ENCODE assay signal across 18 cellular contexts in genomic region chr1:117633423-117633822, GRCh38. TPM values are rescaled to one million over a fixed set of nuclear protein-coding genes. Genes with fewer than 3 reads are reported as not detected.
A peak's percentile ranks its signal among the peaks of the same experiment; 100 is the strongest.
DNase-seq lines count a peak whose midpoint lies in the region; ATAC-seq and TF ChIP-seq lines count a peak whose summit lies in the region.
"Had no signal": no experiment of that assay in that cellular context is flagged by ENCODE, and none has a peak within 500 bp of the region (broad histone marks: within the 10 kb centered on the region; RNA-seq: fewer than 3 reads in every experiment).

No MANE protein-coding gene starts in this region.

- no peak overlapping the region for H3K27ac Mint-ChIP-seq in activated B cell treated with CpG ODN at 0.5 μM for 24 hours
- H3K27ac Mint-ChIP-seq in stimulated activated effector memory CD8-positive, alpha-beta T cell treated with anti-CD3 and anti-CD28 coated beads, Interleukin-12 subunit alpha, Interleukin-12 subunit beta, amount 100 ng/mL, for 72 hours = no peak overlapping the region
- H3K27ac Mint-ChIP-seq: activated T-helper 1 cell treated with anti-CD3 and anti-CD28 coated beads, Interleukin-12 subunit alpha, Interleukin-12 subunit beta, Interleukin-2, Interleukin-4 antibody, amounts not matched to agents 30 ng/mL and 10 ng/mL and 1 ng/mL, durations not matched to agents 14 hours and 24 hours and 36 hours had no signal

- peak; percentile 35 for DNase-seq in activated CD8-positive, alpha-beta memory T cell treated with anti-CD3 and anti-CD28 coated beads, Interleukin-2, amount 50 U/mL, for 48 hours
- no peak for DNase-seq in activated CD8-positive, alpha-beta memory T cell treated with anti-CD3 and anti-CD28 coated beads, Interleukin-2, amount 50 U/mL, for 4 hours
- no peak for DNase-seq in activated B cell treated with CpG ODN at 0.5 μM for 24 hours
- peak; percentile 91 to 95 (median 93) for DNase-seq in right lobe of liver
- no peak for DNase-seq in stimulated activated effector memory CD8-positive, alpha-beta T cell treated with anti-CD3 and anti-CD28 coated beads, Interleukin-12 subunit alpha, Interleukin-12 subunit beta, amount 100 ng/mL, for 72 hours (ENCODE audit: low spot score in 2 of 2)
- no peak for DNase-seq in GM19238 (ENCODE audit: insufficient read length, low spot score)
- no peak for DNase-seq in OCI-M2 (lab: John Stamatoyannopoulos, UW; ENCODE audit: unreplicated experiment)
- DNase-seq: CD4-positive, alpha-beta T cell; central memory CD4-positive, alpha-beta T cell; DND-41; effector memory CD8-positive, alpha-beta T cell; Karpas-422; NCI-H146; stimulated activated CD4-positive, alpha-beta T cell treated with anti-CD3 and anti-CD28 coated beads, Interleukin-15, amount 100 ng/mL, for 24 hours had no signal

- H3K4me3 Mint-ChIP-seq in activated B cell treated with CpG ODN at 0.5 μM for 24 hours = peak overlapping the region; percentile 4
- no peak overlapping the region for H3K4me3 Mint-ChIP-seq in stimulated activated effector memory CD8-positive, alpha-beta T cell treated with anti-CD3 and anti-CD28 coated beads, Interleukin-12 subunit alpha, Interleukin-12 subunit beta, amount 100 ng/mL, for 72 hours
- H3K4me3 Mint-ChIP-seq: activated T-helper 1 cell treated with anti-CD3 and anti-CD28 coated beads, Interleukin-12 subunit alpha, Interleukin-12 subunit beta, Interleukin-2, Interleukin-4 antibody, amounts not matched to agents 30 ng/mL and 10 ng/mL and 1 ng/mL, durations not matched to agents 14 hours and 24 hours and 36 hours; CD4-positive, alpha-beta T cell had no signal

- peaks cover 96% of the 10 kb centered on the region for H3K4me1 Mint-ChIP-seq in activated B cell treated with CpG ODN at 0.5 μM for 24 hours
- peaks cover 75% of the 10 kb centered on the region for H3K4me1 Mint-ChIP-seq in stimulated activated effector memory CD8-positive, alpha-beta T cell treated with anti-CD3 and anti-CD28 coated beads, Interleukin-12 subunit alpha, Interleukin-12 subunit beta, amount 100 ng/mL, for 72 hours

- peaks cover 0 to 43% (median 19%) of the 10 kb centered on the region in 4 donors for H3K4me1 ChIP-seq in right lobe of liver

- H3K9me3 ChIP-seq in right lobe of liver = no peaks in the 10 kb centered on the region

- CTCF ChIA-PET in activated B cell treated with CpG ODN at 0.5 μM for 24 hours (lab: Charles Lee) = interaction anchor here (1.0 to 1.2 kb wide), 2 partner anchors 39 to 41 kb away, joined by 3 to 4 read pairs; no protein-coding TSS in a partner anchor

- no peaks in the 10 kb centered on the region for H3K36me3 ChIP-seq in right lobe of liver

- peak overlapping the region in 1 of 3 donors; percentile 20 for H3K27ac ChIP-seq in right lobe of liver
- H3K27ac ChIP-seq: HL-60, SK-N-MC had no signal

- no peak for TF ChIP-seq POLR2A in right lobe of liver (IDR thresholded peaks at IDR 0.05)

- POLR2A ChIA-PET in activated B cell treated with CpG ODN at 0.5 μM for 24 hours (lab: Charles Lee) = interaction anchor here (0.6 to 40.7 kb wide), 3 partner anchors 17 to 1064 kb away, joined by 3 to 1269 read pairs (median 5); no protein-coding TSS in a partner anchor

- H3K4me3 ChIP-seq in right lobe of liver = no peak overlapping the region
- H3K4me3 ChIP-seq: SK-N-MC had no signal

- no peaks in the 10 kb centered on the region for H3K27me3 Mint-ChIP-seq in activated B cell treated with CpG ODN at 0.5 μM for 24 hours
- H3K27me3 Mint-ChIP-seq: effector memory CD8-positive, alpha-beta T cell had no signal

- no peaks in the 10 kb centered on the region for H3K9me3 Mint-ChIP-seq in activated B cell treated with CpG ODN at 0.5 μM for 24 hours
- no peaks in the 10 kb centered on the region for H3K9me3 Mint-ChIP-seq in stimulated activated effector memory CD8-positive, alpha-beta T cell treated with anti-CD3 and anti-CD28 coated beads, Interleukin-12 subunit alpha, Interleukin-12 subunit beta, amount 100 ng/mL, for 72 hours
- H3K9me3 Mint-ChIP-seq: activated T-helper 1 cell treated with anti-CD3 and anti-CD28 coated beads, Interleukin-12 subunit alpha, Interleukin-12 subunit beta, Interleukin-2, Interleukin-4 antibody, amounts not matched to agents 30 ng/mL and 10 ng/mL and 1 ng/mL, durations not matched to agents 14 hours and 24 hours and 36 hours; CD4-positive, alpha-beta T cell; effector memory CD8-positive, alpha-beta T cell had no signal

- no peak for ATAC-seq in activated B cell treated with CpG ODN at 0.5 μM for 24 hours (ENCODE audit: low read depth)
- peak; percentile 83 to 92 (median 87) for ATAC-seq in right lobe of liver
- peak; percentile 54 for ATAC-seq in stimulated activated effector memory CD8-positive, alpha-beta T cell treated with anti-CD3 and anti-CD28 coated beads, Interleukin-12 subunit alpha, Interleukin-12 subunit beta, amount 100 ng/mL, for 72 hours
- no peak for ATAC-seq in HG02885 (IDR thresholded peaks at IDR 0.05; ENCODE audit: poor library complexity, unreplicated experiment)
- ATAC-seq: effector memory CD8-positive, alpha-beta T cell had no signal

- intact Hi-C loops in activated B cell treated with CpG ODN at 0.5 μM for 24 hours (cut with micrococcal nuclease) (no loop called here), right lobe of liver (cut with DNase I) (no loop called here)

- WGBS in right lobe of liver (ENCODE audit: insufficient coverage, low coverage, low lambda C conversion rate, missing lambda C conversion rate) = 0% methylated on average over 1 of the region's 7 CpGs

- TF ChIP-seq CTCF in activated B cell treated with CpG ODN at 0.5 μM for 24 hours (IDR thresholded peaks at IDR 0.05) (no peak), right lobe of liver (IDR thresholded peaks at IDR 0.05) (no peak)

- H3K36me3 Mint-ChIP-seq in activated B cell treated with CpG ODN at 0.5 μM for 24 hours (ENCODE audit: low read depth) = peaks cover 10% of the 10 kb centered on the region
- peaks cover 11% of the 10 kb centered on the region for H3K36me3 Mint-ChIP-seq in stimulated activated effector memory CD8-positive, alpha-beta T cell treated with anti-CD3 and anti-CD28 coated beads, Interleukin-12 subunit alpha, Interleukin-12 subunit beta, amount 100 ng/mL, for 72 hours

- no peaks in the 10 kb centered on the region for H3K27me3 ChIP-seq in right lobe of liver

RNA-seq across cellular contexts. Expression of gene TENT5C, which starts 27.6 kb away (rescaled TPM):
- total RNA-seq in activated B cell treated with CpG ODN at 0.5 μM for 24 hours (56.2 and 59.3 TPM in 2 replicates), right lobe of liver (10 to 100 TPM in 1 of 6 experiments, 1 to 10 TPM in 5; 2.3 to 13.7 (median 3.0) TPM)

Comparison
In these comparisons a context has a peak if more than half of its experiments do, and no peak if none do; other contexts are left out.
1. DNase-seq: peak in activated CD8-positive, alpha-beta memory T cell treated with anti-CD3 and anti-CD28 coated beads, Interleukin-2, amount 50 U/mL, for 48 hours (single experiment) and right lobe of liver (3 of 3); none in activated CD8-positive, alpha-beta memory T cell treated with anti-CD3 and anti-CD28 coated beads, Interleukin-2, amount 50 U/mL, for 4 hours (single experiment), activated B cell treated with CpG ODN at 0.5 μM for 24 hours (single experiment), stimulated activated effector memory CD8-positive, alpha-beta T cell treated with anti-CD3 and anti-CD28 coated beads, Interleukin-12 subunit alpha, Interleukin-12 subunit beta, amount 100 ng/mL, for 72 hours (0 of 2), GM19238 (single experiment) and OCI-M2 (single experiment).
2. ATAC-seq: peak in right lobe of liver (4 of 4) and stimulated activated effector memory CD8-positive, alpha-beta T cell treated with anti-CD3 and anti-CD28 coated beads, Interleukin-12 subunit alpha, Interleukin-12 subunit beta, amount 100 ng/mL, for 72 hours (single experiment); none in activated B cell treated with CpG ODN at 0.5 μM for 24 hours (single experiment) and HG02885 (single experiment).